In genomic region chr16:23879735-23880373, GRCh38 we compare ENCODE assay signal across 22 cellular contexts. TPM values are rescaled to one million over a fixed set of nuclear protein-coding genes. Genes with fewer than 3 reads are reported as not detected.
DNase-seq lines count a peak whose midpoint lies in the region; ATAC-seq, FAIRE-seq and TF ChIP-seq lines count a peak whose summit lies in the region.
"Had no signal": no experiment of that assay in that cellular context is flagged by ENCODE, and none has a peak within 500 bp of the region (broad histone marks: within the 10 kb centered on the region; RNA-seq: fewer than 3 reads in every experiment).

No MANE protein-coding gene starts in this region.

- DNase-seq in HL-60 (ENCODE audit: low read depth in 1 of 2, low spot score in 1 of 2) (no peak), natural killer cell (no peak), frontal cortex (ENCODE audit: low spot score in 2 of 2) (no peak), Ammon's horn (ENCODE audit: low spot score) (no peak), endothelial cell (ENCODE audit: low spot score) (no peak)
- no peak for DNase-seq in activated naive CD8-positive, alpha-beta T cell treated with anti-CD3 and anti-CD28 coated beads for 36 hours
- DNase-seq: activated effector memory CD4-positive, alpha-beta T cell treated with Interleukin-2 at 50 U/mL for 16 hours; amygdala; endodermal cell; H9; IMR-90; left lung; NCI-H1694; PC-9; SIG-M5; stimulated activated CD4-positive, alpha-beta T cell treated with anti-CD3 and anti-CD28 coated beads, Interleukin-12 subunit alpha, Interleukin-12 subunit beta, amount 100 ng/mL, for 4 hours; stimulated activated CD8-positive, alpha-beta memory T cell treated with anti-CD3 and anti-CD28 coated beads, Interleukin-4, amount 100 ng/mL, for 48 hours; T-helper 2 cell had no signal

- no peak for TF ChIP-seq CTCF in HL-60 (IDR thresholded peaks at IDR 0.05; ENCODE audit: insufficient read depth, low read length)
- no peak for TF ChIP-seq CTCF in natural killer cell (IDR thresholded peaks at IDR 0.05)
- TF ChIP-seq CTCF in endothelial cell (IDR thresholded peaks at IDR 0.05; ENCODE audit: unreplicated experiment), result no peak

- H3K4me3 Mint-ChIP-seq in activated naive CD8-positive, alpha-beta T cell treated with anti-CD3 and anti-CD28 coated beads for 36 hours, result no peak overlapping the region
- H3K4me3 Mint-ChIP-seq in natural killer cell (no peak overlapping the region), endothelial cell (ENCODE audit: unreplicated experiment) (no peak overlapping the region)
- H3K4me3 Mint-ChIP-seq: endodermal cell, H9, WTC11 had no signal

- peaks cover 54 to 94% (median 91%) of the 10 kb centered on the region in 10 experiments for H3K4me1 ChIP-seq in BLaER1 treated with 17β-estradiol and CSF1 and Interleukin-3, amounts not matched to agents 10 nM and 100 nM

- H4K20me1 ChIP-seq in BLaER1 treated with 17β-estradiol and CSF1 and Interleukin-3, amounts not matched to agents 10 nM and 100 nM, result no peaks in the 10 kb centered on the region

- peak overlapping the region; percentile 72 for H3K27ac Mint-ChIP-seq in activated naive CD8-positive, alpha-beta T cell treated with anti-CD3 and anti-CD28 coated beads for 36 hours
- H3K27ac Mint-ChIP-seq in natural killer cell (peak overlapping the region; percentile 44 to 81), endothelial cell (ENCODE audit: unreplicated experiment) (no peak overlapping the region)
- H3K27ac Mint-ChIP-seq: endodermal cell, H9, WTC11 had no signal

- no peak for FAIRE-seq in frontal cortex (lab: Jason Lieb, UNC)

- intact Hi-C loops in natural killer cell (cut with micrococcal nuclease), result no loop called here

- peak overlapping the region in 10 of 11 experiments; percentile 3 to 76 (median 72); a peak in 13 of 22 replicates for H3K9ac ChIP-seq in BLaER1 treated with 17β-estradiol and CSF1 and Interleukin-3, amounts not matched to agents 10 nM and 100 nM

- no peaks in the 10 kb centered on the region for H3K9me3 Mint-ChIP-seq in activated naive CD8-positive, alpha-beta T cell treated with anti-CD3 and anti-CD28 coated beads for 36 hours
- H3K9me3 Mint-ChIP-seq in natural killer cell (no peaks in the 10 kb centered on the region), endothelial cell (ENCODE audit: unreplicated experiment) (no peaks in the 10 kb centered on the region)
- H3K9me3 Mint-ChIP-seq: endodermal cell, H9, WTC11 had no signal

- no peaks in the 10 kb centered on the region for H3K27me3 ChIP-seq in BLaER1 treated with 17β-estradiol and CSF1 and Interleukin-3, amounts not matched to agents 10 nM and 100 nM
- H3K27me3 ChIP-seq in HL-60 (ENCODE audit: insufficient read depth, poor library complexity, severe bottlenecking), result no peaks in the 10 kb centered on the region
- H3K27me3 ChIP-seq: left lung had no signal

- H3K27ac ChIP-seq in BLaER1 treated with 17β-estradiol and CSF1 and Interleukin-3, amounts not matched to agents 10 nM and 100 nM, result peak overlapping the region; percentile 80 to 93 (median 90)
- peak overlapping the region; percentile 51 for H3K27ac ChIP-seq in HL-60 (replicated peaks)
- H3K27ac ChIP-seq: left lung, PC-9 had no signal

- no peak overlapping the region for H3K4me3 ChIP-seq in BLaER1 treated with 17β-estradiol and CSF1 and Interleukin-3, amounts not matched to agents 10 nM and 100 nM
- H3K4me3 ChIP-seq in HL-60 (replicated peaks; ENCODE audit: insufficient read depth, low read length), result no peak overlapping the region
- H3K4me3 ChIP-seq: left lung, PC-9 had no signal

- no peak for ATAC-seq in natural killer cell
- no peak for ATAC-seq in GM19452 (IDR thresholded peaks at IDR 0.05; ENCODE audit: unreplicated experiment)
- ATAC-seq: left lung, WTC11 had no signal

- H3K36me3 Mint-ChIP-seq in activated naive CD8-positive, alpha-beta T cell treated with anti-CD3 and anti-CD28 coated beads for 36 hours, result peaks cover 49% of the 10 kb centered on the region
- no peaks in the 10 kb centered on the region for H3K36me3 Mint-ChIP-seq in natural killer cell
- H3K36me3 Mint-ChIP-seq in endothelial cell (ENCODE audit: low read depth, unreplicated experiment), result no peaks in the 10 kb centered on the region
- H3K36me3 Mint-ChIP-seq: WTC11 had no signal

- H3K9me3 ChIP-seq in BLaER1 treated with 17β-estradiol and CSF1 and Interleukin-3, amounts not matched to agents 10 nM and 100 nM (replicated peaks in 1 of 11), result peaks cover 0 to 8% (median 0%) of the 10 kb centered on the region in 11 experiments; a peak in 2 of 22 replicates
- H3K9me3 ChIP-seq: left lung had no signal

- peaks cover 79% of the 10 kb centered on the region for H3K4me1 Mint-ChIP-seq in activated naive CD8-positive, alpha-beta T cell treated with anti-CD3 and anti-CD28 coated beads for 36 hours
- H3K4me1 Mint-ChIP-seq in natural killer cell (peaks cover 83% of the 10 kb centered on the region in 2 donors), endothelial cell (ENCODE audit: unreplicated experiment) (peaks cover 14% of the 10 kb centered on the region)
- H3K4me1 Mint-ChIP-seq: endodermal cell, WTC11 had no signal

- H3K27me3 Mint-ChIP-seq in activated naive CD8-positive, alpha-beta T cell treated with anti-CD3 and anti-CD28 coated beads for 36 hours, result no peaks in the 10 kb centered on the region
- H3K27me3 Mint-ChIP-seq in natural killer cell (ENCODE audit: low read depth in 2 of 2) (no peaks in the 10 kb centered on the region), endothelial cell (ENCODE audit: unreplicated experiment) (peaks cover 2% of the 10 kb centered on the region)

- peaks cover 0 to 30% (median 4%) of the 10 kb centered on the region in 11 experiments; a peak in 8 of 22 replicates for H3K36me3 ChIP-seq in BLaER1 treated with 17β-estradiol and CSF1 and Interleukin-3, amounts not matched to agents 10 nM and 100 nM
- H3K36me3 ChIP-seq: left lung had no signal

- H3K4me2 ChIP-seq in BLaER1 treated with 17β-estradiol and CSF1 and Interleukin-3, amounts not matched to agents 10 nM and 100 nM, result peak overlapping the region; percentile 59 to 90 (median 79)
- H3K4me2 ChIP-seq: PC-9 had no signal

RNA-seq across cellular contexts. Expression of gene PRKCB, which starts 44.1 kb away (rescaled TPM):
- 10 to 100 TPM; 75.8 to 82.6 TPM for total RNA-seq in activated naive CD8-positive, alpha-beta T cell treated with anti-CD3 and anti-CD28 coated beads for 36 hours
- 100 to 1,000 TPM; 182 to 222 (median 183) TPM for total RNA-seq in natural killer cell
- total RNA-seq in frontal cortex, result 49.3 TPM
- total RNA-seq in endothelial cell (ENCODE audit: unreplicated experiment), result 28.7 TPM
- total RNA-seq: fibroblast of lung, PC-9 had no signal
